25 cellular contexts compared by ENCODE assay signal in the genomic region with DNA sequence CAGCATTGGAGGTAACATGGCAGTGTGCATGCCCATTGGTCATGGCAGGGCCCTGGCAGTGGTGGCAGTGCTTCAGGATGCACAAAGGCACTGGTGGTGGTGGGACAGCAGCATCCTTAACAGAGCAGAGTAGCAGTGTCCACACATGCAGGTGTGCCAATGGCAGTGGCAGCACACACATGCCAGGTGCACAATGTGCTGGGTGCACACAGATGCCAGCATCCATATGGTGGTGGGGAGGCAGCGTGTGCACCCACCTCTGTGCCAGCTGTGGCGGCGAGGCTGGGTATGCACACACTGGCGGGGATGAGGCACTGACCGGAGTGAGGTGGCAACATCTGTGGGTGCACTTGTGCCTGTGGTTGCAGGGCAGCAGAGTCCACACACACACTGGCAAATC.
"Had no signal": no experiment of that assay in that cellular context is flagged by ENCODE, and none has a peak within 500 bp of the region (broad histone marks: within the 10 kb centered on the region; RNA-seq: fewer than 3 reads in every experiment).

No MANE protein-coding gene starts in this region.

- H3K27ac ChIP-seq: hepatocyte, left ventricle myocardium inferior, neutrophil, parathyroid adenoma, psoas muscle, right lobe of liver, skin epidermis, stomach, testis, thyroid gland, transverse colon, uterus had no signal

- ATAC-seq: mucosa of descending colon; naive thymus-derived CD4-positive, alpha-beta T cell; natural killer cell treated with Interleukin-12 subunit alpha and Interleukin-12 subunit beta and Interleukin-15 and Interleukin-18, amount 100 ng/mL, for 72 hours; psoas muscle; stimulated activated naive B cell treated with anti-CD40 and anti-IgM and Interleukin-4, amounts not matched to agents 10 μg/mL and 1 μg/mL and 100 μg/mL, for 72 hours; stimulated activated naive CD8-positive, alpha-beta T cell treated with anti-CD3 and anti-CD28 coated beads, Interleukin-15, Interleukin-2, amounts not matched to agents 100 U/mL and 50 U/mL, for 24 hours had no signal

- H3K9me3 ChIP-seq: mucosa of descending colon, neutrophil, psoas muscle, right lobe of liver, testis, thyroid gland, transverse colon, uterus had no signal

- H3K4me1 Mint-ChIP-seq: naive thymus-derived CD4-positive, alpha-beta T cell; stimulated activated naive B cell treated with anti-CD40 and anti-IgM and Interleukin-4, amounts not matched to agents 10 μg/mL and 1 μg/mL and 100 μg/mL, for 72 hours had no signal

- H3K4me3 Mint-ChIP-seq: natural killer cell treated with Interleukin-12 subunit alpha and Interleukin-12 subunit beta and Interleukin-15 and Interleukin-18, amount 100 ng/mL, for 72 hours; stimulated activated naive B cell treated with anti-CD40 and anti-IgM and Interleukin-4, amounts not matched to agents 10 μg/mL and 1 μg/mL and 100 μg/mL, for 72 hours had no signal

- H3K27me3 Mint-ChIP-seq: naive thymus-derived CD4-positive, alpha-beta T cell; natural killer cell treated with Interleukin-12 subunit alpha and Interleukin-12 subunit beta and Interleukin-15 and Interleukin-18, amount 100 ng/mL, for 72 hours; stimulated activated naive B cell treated with anti-CD40 and anti-IgM and Interleukin-4, amounts not matched to agents 10 μg/mL and 1 μg/mL and 100 μg/mL, for 72 hours had no signal

- H3K4me3 ChIP-seq: hepatocyte, left ventricle myocardium inferior, lung, mucosa of descending colon, psoas muscle, right lobe of liver, skin epidermis, stomach, testis, thyroid gland, transverse colon, uterus had no signal

- H2AFZ ChIP-seq: hepatocyte, parathyroid adenoma had no signal

- H3K27me3 ChIP-seq: hepatocyte, neutrophil, right lobe of liver, stomach, testis, thyroid gland, transverse colon, uterus had no signal

- H3K79me2 ChIP-seq: hepatocyte, parathyroid adenoma had no signal

- H3K4me1 ChIP-seq: left ventricle myocardium inferior, parathyroid adenoma, psoas muscle, right lobe of liver, stomach, testis, thyroid gland, transverse colon, uterus had no signal

- DNase-seq: islet precursor cell; left ventricle myocardium inferior; midbrain; mucosa of descending colon; naive thymus-derived CD4-positive, alpha-beta T cell; occipital lobe; psoas muscle; right lobe of liver; stimulated activated CD4-positive, alpha-beta T cell treated with anti-CD3 and anti-CD28 coated beads, Interleukin-12 subunit alpha, Interleukin-12 subunit beta, amount 100 ng/mL, for 4 hours; stimulated activated CD4-positive, alpha-beta T cell treated with anti-CD3 and anti-CD28 coated beads, Interleukin-15, amount 100 ng/mL, for 24 hours; stimulated activated CD4-positive, alpha-beta T cell treated with anti-CD3 and anti-CD28 coated beads, Interleukin-2, amount 100 ng/mL, for 24 hours; stimulated activated CD4-positive, alpha-beta T cell treated with anti-CD3 and anti-CD28 coated beads, Interleukin-4, amount 100 ng/mL, for 1 hour; stimulated activated naive B cell treated with anti-CD40 and anti-IgM and Interleukin-4, amounts not matched to agents 10 μg/mL and 1 μg/mL and 100 μg/mL, for 72 hours; stimulated activated naive CD8-positive, alpha-beta T cell treated with anti-CD3 and anti-CD28 coated beads, Interleukin-15, Interleukin-2, amounts not matched to agents 100 U/mL and 50 U/mL, for 24 hours; stomach; testis; thyroid gland; transverse colon; uterus had no signal

- H3K27ac Mint-ChIP-seq: naive thymus-derived CD4-positive, alpha-beta T cell; natural killer cell treated with Interleukin-12 subunit alpha and Interleukin-12 subunit beta and Interleukin-15 and Interleukin-18, amount 100 ng/mL, for 72 hours; stimulated activated naive B cell treated with anti-CD40 and anti-IgM and Interleukin-4, amounts not matched to agents 10 μg/mL and 1 μg/mL and 100 μg/mL, for 72 hours had no signal

- H3K4me2 ChIP-seq: hepatocyte had no signal

- H3K36me3 Mint-ChIP-seq: naive thymus-derived CD4-positive, alpha-beta T cell; stimulated activated naive B cell treated with anti-CD40 and anti-IgM and Interleukin-4, amounts not matched to agents 10 μg/mL and 1 μg/mL and 100 μg/mL, for 72 hours had no signal

- H3K36me3 ChIP-seq: left ventricle myocardium inferior, neutrophil, right lobe of liver, stomach, thyroid gland, transverse colon, uterus had no signal

- H3K9ac ChIP-seq: parathyroid adenoma had no signal
